In the genomic region with DNA sequence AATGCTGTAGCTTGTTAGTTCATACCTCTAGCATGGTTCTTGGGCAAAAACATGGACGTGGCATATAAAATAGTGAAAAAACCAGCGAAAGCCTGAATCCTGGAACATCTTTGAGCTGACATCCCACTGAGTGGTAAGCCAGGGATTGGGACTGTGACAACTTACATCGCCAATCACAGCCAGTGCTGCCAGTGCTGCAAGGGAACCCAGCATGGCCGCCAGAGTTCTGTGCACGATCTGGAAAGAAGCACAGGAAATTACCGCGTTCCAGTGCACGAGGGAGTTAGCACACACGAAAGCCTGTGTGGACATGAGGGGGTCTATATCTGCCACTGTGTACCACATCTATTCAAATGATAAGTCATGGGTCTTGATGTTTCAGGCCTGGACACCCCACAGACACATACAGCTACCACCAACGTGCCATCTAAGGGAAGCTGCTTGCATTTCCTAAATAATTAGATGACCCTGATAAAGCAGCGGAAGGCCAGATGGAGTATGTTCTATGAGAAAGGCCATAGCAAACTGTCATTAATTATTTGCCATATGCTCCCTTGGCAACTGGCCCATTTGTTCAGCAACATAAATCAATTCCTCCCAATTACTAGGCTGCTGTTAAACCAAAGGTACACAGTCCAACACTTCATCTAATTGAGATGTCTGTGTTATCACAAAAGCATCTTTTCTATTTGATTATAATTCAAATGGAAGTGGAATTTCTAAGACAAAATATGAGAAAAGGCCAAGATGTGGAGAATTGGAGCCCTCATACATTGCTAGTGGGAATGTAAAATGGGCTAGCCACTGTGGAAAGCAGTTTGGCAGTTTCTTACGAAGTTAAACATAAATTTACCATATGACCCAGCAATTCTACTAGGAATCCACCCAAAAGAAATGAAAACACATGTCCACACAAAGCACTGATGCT, we compare ENCODE assay signal across 23 cellular contexts.
A peak's percentile ranks its signal among the peaks of the same experiment; 100 is the strongest.
DNase-seq lines count a peak whose midpoint lies in the region; ATAC-seq lines count a peak whose summit lies in the region.
"Had no signal": no experiment of that assay in that cellular context is flagged by ENCODE, and none has a peak within 500 bp of the region (broad histone marks: within the 10 kb centered on the region; RNA-seq: fewer than 3 reads in every experiment).

No MANE protein-coding gene starts in this region.

- no peak for ATAC-seq in HG03097 (IDR thresholded peaks at IDR 0.05; ENCODE audit: low FRiP score, unreplicated experiment)
- ATAC-seq: activated T-cell treated with anti-CD3 and anti-CD28 coated beads, Interleukin-2, amount 50 U/mL, for 4 hours; HepG2; left lung; naive thymus-derived CD8-positive, alpha-beta T cell; Panc1; stimulated activated memory B cell treated with anti-CD40 and anti-IgM and Interleukin-4, amounts not matched to agents 10 μg/mL and 1 μg/mL and 100 μg/mL, for 72 hours had no signal

- H3K4me3 ChIP-seq in SJCRH30, result no peak overlapping the region
- H3K4me3 ChIP-seq: BLaER1 treated with 17β-estradiol and CSF1 and Interleukin-3, amounts not matched to agents 10 nM and 100 nM; colonic mucosa; left lung; right atrium auricular region; SJSA1 had no signal

- H3K9me3 ChIP-seq in SJCRH30 (replicated peaks), result no peaks in the 10 kb centered on the region
- H3K9me3 ChIP-seq: colonic mucosa, left lung, right atrium auricular region, SJSA1 had no signal

- H3K27ac ChIP-seq in SJCRH30, result no peak overlapping the region
- H3K27ac ChIP-seq: BLaER1 treated with 17β-estradiol and CSF1 and Interleukin-3, amounts not matched to agents 10 nM and 100 nM; colonic mucosa; left lung; right atrium auricular region; SJSA1 had no signal

- H3K36me3 ChIP-seq in SJCRH30, result no peaks in the 10 kb centered on the region
- H3K36me3 ChIP-seq: BLaER1 treated with 17β-estradiol and CSF1 and Interleukin-3, amounts not matched to agents 10 nM and 100 nM; colonic mucosa; left lung; right atrium auricular region; SJSA1 had no signal

- H3K4me1 ChIP-seq in SJCRH30, result no peaks in the 10 kb centered on the region
- H3K4me1 ChIP-seq: BLaER1 treated with 17β-estradiol and CSF1 and Interleukin-3, amounts not matched to agents 10 nM and 100 nM; colonic mucosa; left lung; right atrium auricular region; SJSA1 had no signal

- no peaks in the 10 kb centered on the region for H3K27me3 ChIP-seq in SJCRH30
- H3K27me3 ChIP-seq: BLaER1 treated with 17β-estradiol and CSF1 and Interleukin-3, amounts not matched to agents 10 nM and 100 nM; colonic mucosa; left lung; right atrium auricular region; SJSA1 had no signal

- peak; percentile 24 for DNase-seq in D341Med (ENCODE audit: low spot score)
- DNase-seq in NCI-H1417 treated with DMSO at 0.1 percent for 48 hours (lab: John Stamatoyannopoulos, UW), result peak; percentile 89
- peak; percentile 86 for DNase-seq in NCI-H748 (lab: John Stamatoyannopoulos, UW; ENCODE audit: unreplicated experiment)
- peak; percentile 52 for DNase-seq in left kidney (ENCODE audit: low read depth, low spot score)
- DNase-seq in SJCRH30, result no peak
- no peak for DNase-seq in AG20443 (ENCODE audit: low spot score)
- DNase-seq: ACHN; activated naive CD4-positive, alpha-beta T cell; activated T-cell treated with anti-CD3 and anti-CD28 coated beads, Interleukin-2, amount 50 U/mL, for 4 hours; colonic mucosa; effector memory CD4-positive, alpha-beta T cell; erythroblast; left lung; naive thymus-derived CD8-positive, alpha-beta T cell; NCI-H2107; stimulated activated CD4-positive, alpha-beta T cell treated with anti-CD3 and anti-CD28 coated beads, Interleukin-4, amount 100 ng/mL, for 1 hour had no signal

Comparison
In these comparisons a context has a peak if more than half of its experiments do, and no peak if none do; other contexts are left out.
1. DNase-seq: peak in D341Med (single experiment), NCI-H1417 treated with DMSO at 0.1 percent for 48 hours (single experiment), NCI-H748 (single experiment) and left kidney (single experiment); none in SJCRH30 (0 of 2) and AG20443 (single experiment).